In genomic region chr9:128102861-128103588, GRCh38 we compare ENCODE assay signal across 8 cellular contexts. TPM values are rescaled to one million over a fixed set of nuclear protein-coding genes. Genes with fewer than 3 reads are reported as not detected.
DNase-seq lines count a peak whose midpoint lies in the region; ATAC-seq and TF ChIP-seq lines count a peak whose summit lies in the region.

No MANE protein-coding gene starts in this region.

- WGBS in mammary epithelial cell (ENCODE audit: low coverage, missing lambda C conversion rate) = 100% methylated on average over 11 of the region's 23 CpGs
- 90% methylated on average over 23 of the region's 23 CpGs; no CpG with 5 or more reads in 1 of the 2 donors for WGBS in transverse colon (ENCODE audit: low coverage in 1 of 2), 2 donors

- H3K27me3 ChIP-seq in mammary epithelial cell (ENCODE audit: insufficient read depth, low read length) (no peaks in the 10 kb centered on the region), lower lobe of right lung (ENCODE audit: low read depth) (no peaks in the 10 kb centered on the region), transverse colon (no peaks in the 10 kb centered on the region), BE2C (no peaks in the 10 kb centered on the region)

- H3K4me1 ChIP-seq in mammary epithelial cell (ENCODE audit: insufficient read depth, low read length) (peaks cover 20% of the 10 kb centered on the region), lower lobe of right lung (peaks cover 60% of the 10 kb centered on the region), transverse colon (peaks cover 22 to 46% (median 41%) of the 10 kb centered on the region in 4 donors), BE2C (peaks cover 22% of the 10 kb centered on the region)

- H3K27ac ChIP-seq in mammary epithelial cell (ENCODE audit: insufficient read depth, low read depth, low read length) (no peak overlapping the region), lower lobe of right lung (peak overlapping the region; percentile 9), transverse colon (peak overlapping the region in 3 of 4 donors; percentile 61 to 76 (median 70))

- peaks cover 26% of the 10 kb centered on the region for H3K79me2 ChIP-seq in mammary epithelial cell (ENCODE audit: insufficient read depth, low read length)

- peaks cover 17% of the 10 kb centered on the region for H3K36me3 ChIP-seq in mammary epithelial cell (ENCODE audit: insufficient read depth, low read length)
- peaks cover 71% of the 10 kb centered on the region for H3K36me3 ChIP-seq in lower lobe of right lung
- H3K36me3 ChIP-seq in transverse colon = peaks cover 0 to 43% (median 24%) of the 10 kb centered on the region in 4 donors
- H3K36me3 ChIP-seq in BE2C = peaks cover 60% of the 10 kb centered on the region

- no TSS peak for BruUV-seq in MCF 10A (replicated peaks; lab: Mats Ljungman, UMichigan)
- BruUV-seq in mammary epithelial cell (replicated peaks; lab: Mats Ljungman, UMichigan) = no TSS peak

- H3K27ac Mint-ChIP-seq in MCF 10A (ENCODE audit: low read depth, unreplicated experiment) = peak overlapping the region; percentile 61
- peak overlapping the region; percentile 79 for H3K27ac Mint-ChIP-seq in activated T-helper 17 cell treated with anti-CD3 and anti-CD28 coated beads, Interleukin-2, amount 50 U/mL, for 72 hours

- H4K20me1 ChIP-seq in mammary epithelial cell (ENCODE audit: insufficient read depth, low read length) = no peaks in the 10 kb centered on the region

- H3K4me3 ChIP-seq in mammary epithelial cell (replicated peaks in 1 of 3; ENCODE audit: insufficient read depth in 1 of 3, low read depth in 2 of 3, low read length in 3 of 3) (no peak overlapping the region), lower lobe of right lung (no peak overlapping the region), transverse colon (no peak overlapping the region), BE2C (ENCODE audit: low read depth, low read length) (no peak overlapping the region)

- no peaks in the 10 kb centered on the region for H3K9me3 ChIP-seq in mammary epithelial cell (replicated peaks; ENCODE audit: insufficient read depth, low read length)
- H3K9me3 ChIP-seq in lower lobe of right lung = no peaks in the 10 kb centered on the region
- no peaks in the 10 kb centered on the region for H3K9me3 ChIP-seq in transverse colon
- H3K9me3 ChIP-seq in BE2C = no peaks in the 10 kb centered on the region

- peaks cover 50% of the 10 kb centered on the region for H3K36me3 Mint-ChIP-seq in MCF 10A (ENCODE audit: insufficient read depth, unreplicated experiment)
- H3K36me3 Mint-ChIP-seq in activated T-helper 17 cell treated with anti-CD3 and anti-CD28 coated beads, Interleukin-2, amount 50 U/mL, for 72 hours (ENCODE audit: low read depth) = peaks cover 67% of the 10 kb centered on the region

- CTCF ChIA-PET in MCF 10A (lab: Yijun Ruan, JAX) (interaction anchor here (0.6 to 6.6 kb wide), 2 partner anchors 13 to 399 kb away, joined by 3 to 62 read pairs; no protein-coding TSS in a partner anchor), mammary epithelial cell (lab: Charles Lee; ENCODE audit: low non-redundant PET) (no interaction called here)

- no peak overlapping the region for H3K4me3 Mint-ChIP-seq in MCF 10A (ENCODE audit: unreplicated experiment)
- no peak overlapping the region for H3K4me3 Mint-ChIP-seq in activated T-helper 17 cell treated with anti-CD3 and anti-CD28 coated beads, Interleukin-2, amount 50 U/mL, for 72 hours

- no peaks in the 10 kb centered on the region for H3K27me3 Mint-ChIP-seq in MCF 10A (ENCODE audit: insufficient read depth, unreplicated experiment)
- no peaks in the 10 kb centered on the region for H3K27me3 Mint-ChIP-seq in activated T-helper 17 cell treated with anti-CD3 and anti-CD28 coated beads, Interleukin-2, amount 50 U/mL, for 72 hours

- ATAC-seq in activated T-helper 17 cell treated with anti-CD3 and anti-CD28 coated beads, Interleukin-2, amount 50 U/mL, for 72 hours (replicated peaks) = no peak
- ATAC-seq in lower lobe of right lung = no peak

- no peak overlapping the region for H2AFZ ChIP-seq in mammary epithelial cell (ENCODE audit: low read depth, low read length)

- dilution Hi-C loops in mammary epithelial cell (cut with HindIII; ENCODE audit: low sequenced_read_pairs) = no loop called here

- no peaks in the 10 kb centered on the region for H3K9me3 Mint-ChIP-seq in MCF 10A (ENCODE audit: unreplicated experiment)
- no peaks in the 10 kb centered on the region for H3K9me3 Mint-ChIP-seq in activated T-helper 17 cell treated with anti-CD3 and anti-CD28 coated beads, Interleukin-2, amount 50 U/mL, for 72 hours

- no peak overlapping the region for H3K9ac ChIP-seq in mammary epithelial cell (ENCODE audit: insufficient read depth, low read length)

- TF ChIP-seq CTCF in MCF 10A (IDR thresholded peaks at IDR 0.05; ENCODE audit: unreplicated experiment) = no peak
- TF ChIP-seq CTCF in mammary epithelial cell (conservative IDR thresholded peaks at IDR 0.05 in 1 of 2, IDR thresholded peaks at IDR 0.05 in 1 of 2; ENCODE audit: extremely low read depth in 1 of 2, insufficient read depth in 1 of 2, low read depth in 1 of 2, low read length in 2 of 2) = no peak
- TF ChIP-seq CTCF in lower lobe of right lung (IDR thresholded peaks at IDR 0.05) = no peak
- no peak for TF ChIP-seq CTCF in transverse colon (IDR thresholded peaks at IDR 0.05)
- TF ChIP-seq CTCF in BE2C (IDR thresholded peaks at IDR 0.05; ENCODE audit: low read depth, low read length) = no peak

- H3K4me2 ChIP-seq in mammary epithelial cell (ENCODE audit: insufficient read depth, low read depth, low read length) = no peak overlapping the region

- TF ChIP-seq POLR2A in transverse colon (IDR thresholded peaks at IDR 0.05) = peak; percentile 12

- intact Hi-C loops in MCF 10A (cut with micrococcal nuclease) = no loop called here
- intact Hi-C loops in mammary epithelial cell (cut with micrococcal nuclease) = no loop called here
- intact Hi-C loops in lower lobe of right lung (cut with DNase I) = no loop called here
- intact Hi-C loops in transverse colon (cut with DNase I; ENCODE audit: low total_unique reads) = no loop called here

- H3K4me1 Mint-ChIP-seq in MCF 10A (ENCODE audit: insufficient read depth, unreplicated experiment) = peaks cover 7% of the 10 kb centered on the region
- H3K4me1 Mint-ChIP-seq in activated T-helper 17 cell treated with anti-CD3 and anti-CD28 coated beads, Interleukin-2, amount 50 U/mL, for 72 hours = peaks cover 18% of the 10 kb centered on the region

- TF ChIP-seq EP300 in transverse colon (IDR thresholded peaks at IDR 0.05; ENCODE audit: low read depth) = no peak

- POLR2A ChIA-PET in MCF 10A (lab: Yijun Ruan, JAX) = no interaction called here

- DNase-seq in MCF 10A (ENCODE audit: unreplicated experiment) = no peak
- no peak for DNase-seq in mammary epithelial cell
- DNase-seq in lower lobe of right lung = peak; percentile 65
- DNase-seq in transverse colon = no peak
- no peak for DNase-seq in stimulated activated naive CD4-positive, alpha-beta T cell treated with Interleukin-2 at 50 U/mL for 16 hours (lab: John Stamatoyannopoulos, UW)
- no peak for DNase-seq in NCI-H2227 (lab: John Stamatoyannopoulos, UW; ENCODE audit: unreplicated experiment)
- DNase-seq in BE2C = no peak

- in situ Hi-C loops in mammary epithelial cell (cut with MboI; ENCODE audit: low sequenced_read_pairs in 2 of 2) (no loop called here), transverse colon (cut with MboI; ENCODE audit: low pct_ligation_motif_present in 1 of 4, low pct_unique_long_range_greater_than_20kb in 1 of 4, low sequenced_read_pairs in 3 of 4) (loop anchor here in 1 of 4 donors (25.0 kb wide), 1 partner anchor 141 kb away; no protein-coding TSS in a partner anchor)

RNA-seq across cellular contexts. Expression of gene PTGES2, which starts 24.5 kb away (rescaled TPM):
- total RNA-seq in MCF 10A (2022) (114 and 130 TPM in 2 replicates), mammary epithelial cell (10 to 100 TPM; 39.7 to 70.1 TPM), lower lobe of right lung (30.6 TPM), transverse colon (100 to 1,000 TPM; 109 to 434 (median 164) TPM)
- 78.2 TPM for polyA plus RNA-seq in mammary epithelial cell
- polyA minus RNA-seq in mammary epithelial cell = 30.4 TPM
- total RNA-seq in activated T-helper 17 cell treated with anti-CD3 and anti-CD28 coated beads, Interleukin-2, amount 50 U/mL, for 72 hours = 10 to 100 TPM; 15.3 to 32.3 TPM
- polyA plus RNA-seq in BE2C (2012; ENCODE audit: insufficient read depth, insufficient read length, low read depth) = 511 TPM

RNA-seq across cellular contexts. Expression of gene SLC25A25, which starts 35.0 kb away (rescaled TPM):
- total RNA-seq in MCF 10A (2022) = 11.1 and 15.5 TPM in 2 replicates
- 10 to 100 TPM; 10.8 to 12.8 TPM for total RNA-seq in mammary epithelial cell
- polyA plus RNA-seq in mammary epithelial cell = 5.0 TPM
- polyA minus RNA-seq in mammary epithelial cell = 13.0 TPM
- 10 to 100 TPM; 10.8 to 12.7 TPM for total RNA-seq in activated T-helper 17 cell treated with anti-CD3 and anti-CD28 coated beads, Interleukin-2, amount 50 U/mL, for 72 hours
- 27.3 TPM for total RNA-seq in lower lobe of right lung
- total RNA-seq in transverse colon = 10 to 100 TPM; 25.5 to 35.5 (median 32.5) TPM
- polyA plus RNA-seq in BE2C (2012; ENCODE audit: insufficient read depth, insufficient read length, low read depth) = 23.7 TPM

RNA-seq across cellular contexts. Expression of gene NAIF1, which starts 35.9 kb away (rescaled TPM):
- total RNA-seq in MCF 10A (2022) (15.8 and 17.1 TPM in 2 replicates), mammary epithelial cell (1 to 10 TPM; 6.8 to 9.3 TPM), lower lobe of right lung (11.3 TPM), transverse colon (10 to 100 TPM in 3 of 4 donors, under 1 TPM in 1; 0.60 to 23.2 (median 14.0) TPM)
- 7.6 TPM for polyA plus RNA-seq in mammary epithelial cell
- polyA minus RNA-seq in mammary epithelial cell = 5.1 TPM
- 10 to 100 TPM in 1 of 2 donors, 1 to 10 TPM in 1; 9.0 to 15.0 TPM for total RNA-seq in activated T-helper 17 cell treated with anti-CD3 and anti-CD28 coated beads, Interleukin-2, amount 50 U/mL, for 72 hours
- polyA plus RNA-seq in BE2C (2012; ENCODE audit: insufficient read depth, insufficient read length, low read depth) = 10.3 TPM

RNA-seq across cellular contexts. Expression of gene LCN2, which starts 46.2 kb away (rescaled TPM):
- total RNA-seq in MCF 10A (2022) = 7.7 and 41.6 TPM in 2 replicates
- total RNA-seq in mammary epithelial cell = 10 to 100 TPM in 1 of 2 donors, 1 to 10 TPM in 1; 6.5 to 20.0 TPM
- polyA plus RNA-seq in mammary epithelial cell = 2.1 TPM
- 9.1 TPM for polyA minus RNA-seq in mammary epithelial cell
- total RNA-seq in activated T-helper 17 cell treated with anti-CD3 and anti-CD28 coated beads, Interleukin-2, amount 50 U/mL, for 72 hours = not detected
- 83.4 TPM for total RNA-seq in lower lobe of right lung
- 100 to 1,000 TPM in 1 of 4 donors, 10 to 100 TPM in 2, 1 to 10 TPM in 1; 8.6 to 115 (median 37.3) TPM for total RNA-seq in transverse colon
- polyA plus RNA-seq in BE2C (2012; ENCODE audit: insufficient read depth, insufficient read length, low read depth) = not detected

RNA-seq across cellular contexts. Expression of gene BBLN, which starts 57.0 kb away (rescaled TPM):
- total RNA-seq in MCF 10A (2022) (68.6 and 70.4 TPM in 2 replicates), mammary epithelial cell (10 to 100 TPM; 56.9 to 63.3 TPM), lower lobe of right lung (47.9 TPM), transverse colon (100 to 1,000 TPM in 3 of 4 donors, 10 to 100 TPM in 1; 97.3 to 178 (median 149) TPM)
- polyA plus RNA-seq in mammary epithelial cell = 58.9 TPM
- 11.0 TPM for polyA minus RNA-seq in mammary epithelial cell
- total RNA-seq in activated T-helper 17 cell treated with anti-CD3 and anti-CD28 coated beads, Interleukin-2, amount 50 U/mL, for 72 hours = 10 to 100 TPM; 65.7 to 71.9 TPM
- 221 TPM for polyA plus RNA-seq in BE2C (2012; ENCODE audit: insufficient read depth, insufficient read length, low read depth)
